In genomic region chr3:69231929-69232437, GRCh38 we compare ENCODE assay signal across 13 cellular contexts.
DNase-seq lines count a peak whose midpoint lies in the region; ATAC-seq, FAIRE-seq and TF ChIP-seq lines count a peak whose summit lies in the region.
"Had no signal": no experiment of that assay in that cellular context is flagged by ENCODE, and none has a peak within 500 bp of the region (broad histone marks: within the 10 kb centered on the region; RNA-seq: fewer than 3 reads in every experiment).

No MANE protein-coding gene starts in this region.

- TF ChIP-seq POLR2A in stomach (IDR thresholded peaks at IDR 0.05), result no peak

- no peaks in the 10 kb centered on the region for H4K20me1 ChIP-seq in astrocyte (ENCODE audit: insufficient read depth, low read length)

- H3K79me2 ChIP-seq in astrocyte (ENCODE audit: insufficient read depth, low read length), result no peaks in the 10 kb centered on the region

- H3K4me3 ChIP-seq in astrocyte (ENCODE audit: insufficient read depth, low read depth, low read length), result no peak overlapping the region
- H3K4me3 ChIP-seq in stomach, result no peak overlapping the region
- H3K4me3 ChIP-seq: GM12878, lung had no signal

- H3K27me3 ChIP-seq in astrocyte (ENCODE audit: insufficient read depth, low read length), result peaks cover 6% of the 10 kb centered on the region
- H3K27me3 ChIP-seq in stomach, result no peaks in the 10 kb centered on the region

- no peaks in the 10 kb centered on the region for H3K27me3 Mint-ChIP-seq in astrocyte (ENCODE audit: low read depth, unreplicated experiment)
- H3K27me3 Mint-ChIP-seq: brain had no signal

- H3K4me1 Mint-ChIP-seq in astrocyte (ENCODE audit: low read depth, unreplicated experiment), result peaks cover 18% of the 10 kb centered on the region

- no peak overlapping the region for H3K9ac ChIP-seq in astrocyte (ENCODE audit: low read length)

- ATAC-seq in HG03354 (IDR thresholded peaks at IDR 0.05; ENCODE audit: poor library complexity, severe bottlenecking, unreplicated experiment), result no peak
- ATAC-seq: GM12878 had no signal

- no peak for TF ChIP-seq CTCF in astrocyte (IDR thresholded peaks at IDR 0.05; ENCODE audit: insufficient read depth, low read depth, low read length)
- TF ChIP-seq CTCF in stomach (IDR thresholded peaks at IDR 0.05), result no peak

- 48 to 54% (median 50%) methylated on average over 6 of the region's 6 CpGs for WGBS in stomach, 5 donors

- no peak for FAIRE-seq in astrocyte (lab: Jason Lieb, UNC)
- FAIRE-seq: GM12878 had no signal

- peak overlapping the region; percentile 68 for H3K27ac Mint-ChIP-seq in astrocyte (ENCODE audit: unreplicated experiment)

- intact Hi-C loops in stomach (cut with DNase I; ENCODE audit: low total_unique reads), result no loop called here

- peak overlapping the region; percentile 2 for H3K27ac ChIP-seq in KOPT-K1 (ENCODE audit: low read depth, low read length, poor library complexity, severe bottlenecking)
- no peak overlapping the region for H3K27ac ChIP-seq in astrocyte (ENCODE audit: low read depth, low read length)
- H3K27ac ChIP-seq in stomach, result peak overlapping the region in 4 of 5 donors; percentile 10 to 52 (median 18)

- TF ChIP-seq EP300 in stomach (IDR thresholded peaks at IDR 0.05), result no peak

- H3K4me1 ChIP-seq in astrocyte (ENCODE audit: insufficient read depth, low read length) (peaks cover 8% of the 10 kb centered on the region), stomach (peaks cover 0 to 32% (median 12%) of the 10 kb centered on the region in 4 donors)

- H3K4me3 Mint-ChIP-seq in astrocyte (ENCODE audit: unreplicated experiment), result no peak overlapping the region
- H3K4me3 Mint-ChIP-seq: brain had no signal

- H3K36me3 ChIP-seq in KOPT-K1 (ENCODE audit: insufficient read depth, low read length) (no peaks in the 10 kb centered on the region), astrocyte (ENCODE audit: insufficient read depth, low read length) (no peaks in the 10 kb centered on the region), stomach (no peaks in the 10 kb centered on the region)

- H3K4me2 ChIP-seq in astrocyte (ENCODE audit: low read length), result peak overlapping the region; percentile 7

- H3K9me3 ChIP-seq in KOPT-K1 (ENCODE audit: insufficient read depth, low read length, poor library complexity, severe bottlenecking), result no peaks in the 10 kb centered on the region
- no peaks in the 10 kb centered on the region for H3K9me3 ChIP-seq in astrocyte (ENCODE audit: insufficient read depth, low read depth, low read length)
- H3K9me3 ChIP-seq in stomach, result no peaks in the 10 kb centered on the region

- H3K36me3 Mint-ChIP-seq in astrocyte (ENCODE audit: low read depth, unreplicated experiment), result peaks cover 2% of the 10 kb centered on the region

- no peak overlapping the region for H2AFZ ChIP-seq in astrocyte (ENCODE audit: low read depth, low read length)

- no peaks in the 10 kb centered on the region for H3K9me3 Mint-ChIP-seq in astrocyte (ENCODE audit: unreplicated experiment)
- H3K9me3 Mint-ChIP-seq: brain had no signal

- DNase-seq in astrocyte (ENCODE audit: low read depth) (peak; percentile 51), islet precursor cell (peak; percentile 96), stomach (peak; percentile 52), anterior cingulate cortex (lab: John Stamatoyannopoulos, UW) (no peak), GM19240 (ENCODE audit: insufficient read length, low spot score) (no peak)
- DNase-seq: activated CD8-positive, alpha-beta memory T cell treated with anti-CD3 and anti-CD28 coated beads, Interleukin-2, amount 50 U/mL, for 48 hours; foreskin fibroblast; T1000 had no signal

Comparison
In these comparisons a context has a peak if more than half of its experiments do, and no peak if none do; other contexts are left out.
1. DNase-seq: peak in astrocyte (single experiment), islet precursor cell (single experiment) and stomach (single experiment); none in anterior cingulate cortex (0 of 58) and GM19240 (single experiment).